9 cellular contexts compared by ENCODE assay signal in genomic region chr5:177448244-177448950, GRCh38. TPM values are rescaled to one million over a fixed set of nuclear protein-coding genes. Genes with fewer than 3 reads are reported as not detected.
A peak's percentile ranks its signal among the peaks of the same experiment; 100 is the strongest.
DNase-seq lines count a peak whose midpoint lies in the region; ATAC-seq and TF ChIP-seq lines count a peak whose summit lies in the region.
"Had no signal": no experiment of that assay in that cellular context is flagged by ENCODE, and none has a peak within 500 bp of the region (broad histone marks: within the 10 kb centered on the region; RNA-seq: fewer than 3 reads in every experiment).

No MANE protein-coding gene starts in this region.

- H3K27me3 Mint-ChIP-seq in CD14-positive monocyte (ENCODE audit: low read depth in 3 of 3), result peaks cover 45 to 64% (median 46%) of the 10 kb centered on the region in 3 donors
- no peaks in the 10 kb centered on the region for H3K27me3 Mint-ChIP-seq in activated naive CD8-positive, alpha-beta T cell

- WGBS in mesodermal cell (ENCODE audit: insufficient coverage in 2 of 2), 2 experiments, result 82 to 89% methylated on average over 5 of the region's 6 CpGs

- peaks cover 1 to 12% of the 10 kb centered on the region in 2 donors for H3K36me3 Mint-ChIP-seq in CD14-positive monocyte
- H3K36me3 Mint-ChIP-seq in activated naive CD8-positive, alpha-beta T cell, result no peaks in the 10 kb centered on the region

- ATAC-seq in HG03196 (IDR thresholded peaks at IDR 0.05; ENCODE audit: unreplicated experiment), result no peak

- H3K27ac ChIP-seq in HUES6 (ENCODE audit: low read depth, low read length) (no peak overlapping the region), mesodermal cell (ENCODE audit: low read depth, low read length, severe bottlenecking) (peak overlapping the region; percentile 83)

- H3K4me3 Mint-ChIP-seq in CD14-positive monocyte, result peak overlapping the region; percentile 66 to 70
- H3K4me3 Mint-ChIP-seq in activated naive CD8-positive, alpha-beta T cell, result peak overlapping the region; percentile 85

- peaks cover 0 to 4% (median 0%) of the 10 kb centered on the region in 7 donors for H3K9me3 Mint-ChIP-seq in CD14-positive monocyte
- no peaks in the 10 kb centered on the region for H3K9me3 Mint-ChIP-seq in activated naive CD8-positive, alpha-beta T cell (ENCODE audit: low read depth)

- H3K9ac ChIP-seq in HUES6 (ENCODE audit: low read length), result peak overlapping the region; percentile 74

- TF ChIP-seq CTCF in CD14-positive monocyte (IDR thresholded peaks at IDR 0.05), result no peak

- H3K9me3 ChIP-seq in HUES6 (ENCODE audit: control insufficient read depth, insufficient read depth, low read depth, low read length), result no peaks in the 10 kb centered on the region
- H3K9me3 ChIP-seq in mesodermal cell (ENCODE audit: control insufficient read depth, low read length), result no peaks in the 10 kb centered on the region
- H3K9me3 ChIP-seq: adrenal gland had no signal

- peak overlapping the region in 6 of 7 donors; percentile 55 to 85 (median 62) for H3K27ac Mint-ChIP-seq in CD14-positive monocyte
- H3K27ac Mint-ChIP-seq in activated naive CD8-positive, alpha-beta T cell, result peak overlapping the region; percentile 73

- peaks cover 44% of the 10 kb centered on the region for H3K4me1 Mint-ChIP-seq in CD14-positive monocyte
- H3K4me1 Mint-ChIP-seq in activated naive CD8-positive, alpha-beta T cell (ENCODE audit: low read depth), result peaks cover 48% of the 10 kb centered on the region

- intact Hi-C loops in CD14-positive monocyte (cut with micrococcal nuclease), result no loop called here

- H3K36me3 ChIP-seq in HUES6 (ENCODE audit: control insufficient read depth, insufficient read depth, low read length) (no peaks in the 10 kb centered on the region), mesodermal cell (ENCODE audit: control insufficient read depth, insufficient read depth, low read length) (peaks cover 2% of the 10 kb centered on the region)
- H3K36me3 ChIP-seq: adrenal gland had no signal

- H3K4me3 ChIP-seq in HUES6 (ENCODE audit: low read depth, low read length) (peak overlapping the region; percentile 78; the same call in 1 of the 2 replicates), mesodermal cell (ENCODE audit: extremely low read depth, insufficient read depth, low read length, poor library complexity, severe bottlenecking) (peak overlapping the region; percentile 58)

- DNase-seq in CD14-positive monocyte (ENCODE audit: low spot score), result no peak
- no peak for DNase-seq in NCI-H748 (lab: John Stamatoyannopoulos, UW; ENCODE audit: unreplicated experiment)
- DNase-seq in hippocampal formation (lab: John Stamatoyannopoulos, UW), result no peak
- no peak for DNase-seq in NCI-H1092 (lab: John Stamatoyannopoulos, UW)

- H3K4me1 ChIP-seq in HUES6 (ENCODE audit: control insufficient read depth, insufficient read depth, low read length) (peaks cover 50% of the 10 kb centered on the region), mesodermal cell (ENCODE audit: control insufficient read depth, insufficient read depth, low read length, poor library complexity, severe bottlenecking) (peaks cover 9% of the 10 kb centered on the region)

- peaks cover 18% of the 10 kb centered on the region for H3K27me3 ChIP-seq in HUES6 (ENCODE audit: control insufficient read depth, insufficient read depth, low read length)
- H3K27me3 ChIP-seq: adrenal gland had no signal

RNA-seq across cellular contexts. Expression of gene PRR7, which starts 1.8 kb away (rescaled TPM):
- polyA plus RNA-seq in CD14-positive monocyte, result 1 to 10 TPM; 1.8 to 2.1 TPM
- 8.4 TPM for polyA plus RNA-seq in mesodermal cell (2013, experiment 1 of 2)
- 5.4 TPM for polyA plus RNA-seq in mesodermal cell (2013, experiment 2 of 2)

RNA-seq across cellular contexts. Expression of gene GRK6, which starts 21.9 kb away (rescaled TPM):
- 10 to 100 TPM; 41.6 to 63.4 TPM for polyA plus RNA-seq in CD14-positive monocyte
- 29.2 TPM for polyA plus RNA-seq in mesodermal cell (2013, experiment 1 of 2)
- polyA plus RNA-seq in mesodermal cell (2013, experiment 2 of 2), result 26.2 TPM

RNA-seq across cellular contexts. Expression of gene DBN1, which starts 25.0 kb away (rescaled TPM):
- 1 to 10 TPM in 1 of 2 donors, under 1 TPM in 1; 0.71 to 1.6 TPM for polyA plus RNA-seq in CD14-positive monocyte
- 229 TPM for polyA plus RNA-seq in mesodermal cell (2013, experiment 1 of 2)
- 194 TPM for polyA plus RNA-seq in mesodermal cell (2013, experiment 2 of 2)

RNA-seq across cellular contexts. Expression of gene F12, which starts 39.0 kb away (rescaled TPM):
- polyA plus RNA-seq in CD14-positive monocyte, result 1 to 10 TPM; 1.4 to 1.5 TPM
- polyA plus RNA-seq in mesodermal cell (2013, experiment 1 of 2), result 2.1 TPM
- 0.76 TPM for polyA plus RNA-seq in mesodermal cell (2013, experiment 2 of 2)

RNA-seq across cellular contexts. Expression of gene PFN3, which starts 47.9 kb away (rescaled TPM):
- polyA plus RNA-seq in CD14-positive monocyte, result not detected
- polyA plus RNA-seq in mesodermal cell (2013, experiment 1 of 2), result not detected
- polyA plus RNA-seq in mesodermal cell (2013, experiment 2 of 2), result not detected
- polyA plus RNA-seq: adrenal gland had no signal
